20 cellular contexts compared by ENCODE assay signal in genomic region chr3:53974314-53974713, GRCh38.
"Had no signal": no experiment of that assay in that cellular context is flagged by ENCODE, and none has a peak within 500 bp of the region (broad histone marks: within the 10 kb centered on the region; RNA-seq: fewer than 3 reads in every experiment).

No MANE protein-coding gene starts in this region.

- H3K4me3 Mint-ChIP-seq: activated CD4-positive, alpha-beta memory T cell treated with anti-CD3 and anti-CD28 coated beads for 36 hours; activated naive CD8-positive, alpha-beta T cell treated with anti-CD3 and anti-CD28 coated beads, Interleukin-2, amount 10 ng/mL, durations not matched to agents 7 days and 5 days; nephron had no signal

- H3K27ac Mint-ChIP-seq: activated CD4-positive, alpha-beta memory T cell treated with anti-CD3 and anti-CD28 coated beads for 36 hours; activated naive CD8-positive, alpha-beta T cell treated with anti-CD3 and anti-CD28 coated beads, Interleukin-2, amount 10 ng/mL, durations not matched to agents 7 days and 5 days had no signal

- H3K36me3 Mint-ChIP-seq: activated CD4-positive, alpha-beta memory T cell treated with anti-CD3 and anti-CD28 coated beads for 36 hours; activated naive CD8-positive, alpha-beta T cell treated with anti-CD3 and anti-CD28 coated beads, Interleukin-2, amount 10 ng/mL, durations not matched to agents 7 days and 5 days had no signal

- H3K4me1 ChIP-seq: esophagus muscularis mucosa, heart left ventricle, left ventricle myocardium inferior, psoas muscle, transverse colon had no signal

- H3K36me3 ChIP-seq: esophagus muscularis mucosa, heart left ventricle, left ventricle myocardium inferior, transverse colon had no signal

- H3K4me3 ChIP-seq: dorsolateral prefrontal cortex, esophagus muscularis mucosa, heart left ventricle, left ventricle myocardium inferior, psoas muscle, transverse colon had no signal

- H3K27me3 ChIP-seq: transverse colon had no signal

- ATAC-seq: heart left ventricle, psoas muscle, sciatic nerve had no signal

- H3K27me3 Mint-ChIP-seq: activated CD4-positive, alpha-beta memory T cell treated with anti-CD3 and anti-CD28 coated beads for 36 hours; activated naive CD8-positive, alpha-beta T cell treated with anti-CD3 and anti-CD28 coated beads, Interleukin-2, amount 10 ng/mL, durations not matched to agents 7 days and 5 days had no signal

- DNase-seq: activated CD4-positive, alpha-beta memory T cell treated with anti-CD3 and anti-CD28 coated beads for 36 hours; activated CD4-positive, alpha-beta T cell treated with anti-CD3 and anti-CD28 coated beads for 1 hour; activated gamma-delta T cell; activated naive CD8-positive, alpha-beta T cell treated with anti-CD3 and anti-CD28 coated beads, Interleukin-2, amount 10 ng/mL, durations not matched to agents 7 days and 5 days; activated T-cell treated with anti-CD3 and anti-CD28 coated beads, Interleukin-2, amount 50 U/mL, for 48 hours; anterior cingulate cortex; dorsolateral prefrontal cortex; foreskin melanocyte; heart left ventricle; left ventricle myocardium inferior; mesenchymal stem cell; psoas muscle; stimulated activated CD4-positive, alpha-beta T cell treated with anti-CD3 and anti-CD28 coated beads, Interleukin-12 subunit alpha, Interleukin-12 subunit beta, amount 100 ng/mL, for 4 hours; stimulated activated naive CD4-positive, alpha-beta T cell; substantia nigra; T1000; transverse colon had no signal

- H3K27ac ChIP-seq: dorsolateral prefrontal cortex, esophagus muscularis mucosa, heart left ventricle, left ventricle myocardium inferior, psoas muscle, transverse colon had no signal

- H3K9me3 ChIP-seq: psoas muscle had no signal
